In the genomic region with DNA sequence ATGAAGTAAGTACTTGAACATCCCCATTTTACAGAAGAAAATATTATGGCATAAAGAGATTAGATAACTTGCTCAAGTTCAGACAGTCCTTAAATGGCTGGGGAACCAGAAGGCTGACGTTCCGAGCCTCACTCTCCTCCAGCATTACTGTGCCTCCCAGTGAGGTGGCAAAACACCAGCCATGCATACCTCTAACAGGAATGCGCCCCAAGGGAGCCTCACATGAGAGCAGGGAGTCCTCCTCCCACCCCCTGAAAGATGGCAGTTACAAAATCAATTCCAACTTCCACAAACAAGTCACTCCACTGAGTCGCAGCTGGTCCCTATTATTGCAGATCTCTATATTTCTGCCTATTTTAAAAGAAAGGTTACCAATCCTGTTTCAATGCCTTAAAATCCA, we compare ENCODE assay signal across 16 cellular contexts. TPM values are rescaled to one million over a fixed set of nuclear protein-coding genes. Genes with fewer than 3 reads are reported as not detected.
DNase-seq lines count a peak whose midpoint lies in the region; ATAC-seq and TF ChIP-seq lines count a peak whose summit lies in the region.
"Had no signal": no experiment of that assay in that cellular context is flagged by ENCODE, and none has a peak within 500 bp of the region (broad histone marks: within the 10 kb centered on the region; RNA-seq: fewer than 3 reads in every experiment).

No MANE protein-coding gene starts in this region.

- H3K27ac ChIP-seq in left ventricle myocardium inferior (replicated peaks), result peak overlapping the region; percentile 89
- H3K27ac ChIP-seq: parathyroid adenoma, VCaP had no signal

- ATAC-seq in Right ventricle myocardium inferior (no peak), GM21717 (IDR thresholded peaks at IDR 0.05; ENCODE audit: unreplicated experiment) (no peak), GM21381 (IDR thresholded peaks at IDR 0.05; ENCODE audit: unreplicated experiment) (no peak)

- intact Hi-C loops in left ventricle myocardium inferior (cut with micrococcal nuclease) (no loop called here), Right ventricle myocardium inferior (cut with DNase I) (no loop called here)

- peaks cover 37% of the 10 kb centered on the region for H3K4me1 ChIP-seq in left ventricle myocardium inferior
- H3K4me1 ChIP-seq: parathyroid adenoma had no signal

- H3K9me3 ChIP-seq in left ventricle myocardium inferior (replicated peaks), result no peaks in the 10 kb centered on the region

- no peak overlapping the region for H3K4me3 ChIP-seq in left ventricle myocardium inferior
- no peak overlapping the region for H3K4me3 ChIP-seq in choroid plexus epithelial cell (ENCODE audit: low read depth, low read length)

- peaks cover 58% of the 10 kb centered on the region for H3K36me3 ChIP-seq in left ventricle myocardium inferior

- TF ChIP-seq CTCF in left ventricle myocardium inferior (IDR thresholded peaks at IDR 0.05; ENCODE audit: borderline replicate concordance) (no peak), choroid plexus epithelial cell (conservative IDR thresholded peaks at IDR 0.05; ENCODE audit: low read depth, low read length) (no peak)

- no peaks in the 10 kb centered on the region for H3K27me3 ChIP-seq in left ventricle myocardium inferior (ENCODE audit: low read depth)

- DNase-seq in left ventricle myocardium inferior (no peak), Right ventricle myocardium inferior (ENCODE audit: missing footprints) (no peak), choroid plexus epithelial cell (ENCODE audit: low read depth) (peak; percentile 37), mucosa of gallbladder (ENCODE audit: low spot score) (peak; percentile 38), NCI-H1436 (lab: John Stamatoyannopoulos, UW) (no peak)
- DNase-seq in activated effector memory CD4-positive, alpha-beta T cell treated with Interleukin-2 at 50 U/mL for 16 hours, result no peak
- DNase-seq: 8988T; CD4-positive, alpha-beta memory T cell; NCI-H1436 treated with DMSO at 0.1 percent for 48 hours; small intestine; stimulated activated CD4-positive, alpha-beta T cell treated with anti-CD3 and anti-CD28 coated beads, Interleukin-4, amount 100 ng/mL, for 4 hours; stimulated activated CD8-positive, alpha-beta memory T cell treated with anti-CD3 and anti-CD28 coated beads, Interleukin-4, amount 100 ng/mL, for 48 hours had no signal

RNA-seq across cellular contexts. Expression of a gene that starts 55.6 kb away (rescaled TPM):
- total RNA-seq in left ventricle myocardium inferior (22.9 TPM), Right ventricle myocardium inferior (23.3 TPM), mucosa of gallbladder (57.5 TPM)

Comparison
In these comparisons a context has a peak if more than half of its experiments do, and no peak if none do; other contexts are left out.
1. DNase-seq: peak in choroid plexus epithelial cell (single experiment) and mucosa of gallbladder (single experiment); none in left ventricle myocardium inferior (single experiment), Right ventricle myocardium inferior (single experiment), activated effector memory CD4-positive, alpha-beta T cell treated with Interleukin-2 at 50 U/mL for 16 hours (single experiment) and NCI-H1436 (single experiment).